ENCODE assay signal across 1 cellular context in genomic region chr3:62378329-62378789, GRCh38.
TF ChIP-seq lines count a peak whose summit lies in the region.

No MANE protein-coding gene starts in this region.

TF ChIP-seq in WTC11, 78 proteins besides CTCF, POLR2A, EP300 and RAD21:
- TF ChIP-seq ATF2 (CRISPR knock-in tag; IDR thresholded peaks at IDR 0.05; ENCODE audit: borderline replicate concordance, low read depth) (no peak), ZNF138 (CRISPR knock-in tag; conservative IDR thresholded peaks at IDR 0.05) (no peak), AFF4 (CRISPR knock-in tag; IDR thresholded peaks at IDR 0.05; ENCODE audit: borderline replicate concordance) (no peak), SMAD4 (CRISPR knock-in tag; IDR thresholded peaks at IDR 0.05) (no peak), FOXP1 (CRISPR knock-in tag; IDR thresholded peaks at IDR 0.05; ENCODE audit: borderline replicate concordance) (no peak), ZNF232 (CRISPR knock-in tag; IDR thresholded peaks at IDR 0.05) (no peak), PREB (CRISPR knock-in tag; IDR thresholded peaks at IDR 0.05; ENCODE audit: borderline replicate concordance) (no peak), GABPB1 (CRISPR knock-in tag; IDR thresholded peaks at IDR 0.05) (no peak), PRDM15 (CRISPR knock-in tag; IDR thresholded peaks at IDR 0.05) (no peak), GRHL2 (CRISPR knock-in tag; IDR thresholded peaks at IDR 0.05; ENCODE audit: insufficient replicate concordance, severe bottlenecking) (no peak)
- TF ChIP-seq, protein P1, sequence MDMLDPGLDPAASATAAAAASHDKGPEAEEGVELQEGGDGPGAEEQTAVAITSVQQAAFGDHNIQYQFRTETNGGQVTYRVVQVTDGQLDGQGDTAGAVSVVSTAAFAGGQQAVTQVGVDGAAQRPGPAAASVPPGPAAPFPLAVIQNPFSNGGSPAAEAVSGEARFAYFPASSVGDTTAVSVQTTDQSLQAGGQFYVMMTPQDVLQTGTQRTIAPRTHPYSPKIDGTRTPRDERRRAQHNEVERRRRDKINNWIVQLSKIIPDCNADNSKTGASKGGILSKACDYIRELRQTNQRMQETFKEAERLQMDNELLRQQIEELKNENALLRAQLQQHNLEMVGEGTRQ (CRISPR knock-in tag; IDR thresholded peaks at IDR 0.05), result no peak
- TF ChIP-seq, protein P2, sequence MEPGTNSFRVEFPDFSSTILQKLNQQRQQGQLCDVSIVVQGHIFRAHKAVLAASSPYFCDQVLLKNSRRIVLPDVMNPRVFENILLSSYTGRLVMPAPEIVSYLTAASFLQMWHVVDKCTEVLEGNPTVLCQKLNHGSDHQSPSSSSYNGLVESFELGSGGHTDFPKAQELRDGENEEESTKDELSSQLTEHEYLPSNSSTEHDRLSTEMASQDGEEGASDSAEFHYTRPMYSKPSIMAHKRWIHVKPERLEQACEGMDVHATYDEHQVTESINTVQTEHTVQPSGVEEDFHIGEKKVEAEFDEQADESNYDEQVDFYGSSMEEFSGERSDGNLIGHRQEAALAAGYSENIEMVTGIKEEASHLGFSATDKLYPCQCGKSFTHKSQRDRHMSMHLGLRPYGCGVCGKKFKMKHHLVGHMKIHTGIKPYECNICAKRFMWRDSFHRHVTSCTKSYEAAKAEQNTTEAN (CRISPR knock-in tag; IDR thresholded peaks at IDR 0.05), result no peak
- TF ChIP-seq, protein P3, sequence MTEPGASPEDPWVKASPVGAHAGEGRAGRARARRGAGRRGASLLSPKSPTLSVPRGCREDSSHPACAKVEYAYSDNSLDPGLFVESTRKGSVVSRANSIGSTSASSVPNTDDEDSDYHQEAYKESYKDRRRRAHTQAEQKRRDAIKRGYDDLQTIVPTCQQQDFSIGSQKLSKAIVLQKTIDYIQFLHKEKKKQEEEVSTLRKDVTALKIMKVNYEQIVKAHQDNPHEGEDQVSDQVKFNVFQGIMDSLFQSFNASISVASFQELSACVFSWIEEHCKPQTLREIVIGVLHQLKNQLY (CRISPR knock-in tag; IDR thresholded peaks at IDR 0.05), result no peak
- TF ChIP-seq, protein P4, sequence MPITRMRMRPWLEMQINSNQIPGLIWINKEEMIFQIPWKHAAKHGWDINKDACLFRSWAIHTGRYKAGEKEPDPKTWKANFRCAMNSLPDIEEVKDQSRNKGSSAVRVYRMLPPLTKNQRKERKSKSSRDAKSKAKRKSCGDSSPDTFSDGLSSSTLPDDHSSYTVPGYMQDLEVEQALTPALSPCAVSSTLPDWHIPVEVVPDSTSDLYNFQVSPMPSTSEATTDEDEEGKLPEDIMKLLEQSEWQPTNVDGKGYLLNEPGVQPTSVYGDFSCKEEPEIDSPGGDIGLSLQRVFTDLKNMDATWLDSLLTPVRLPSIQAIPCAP (CRISPR knock-in tag; IDR thresholded peaks at IDR 0.05), result no peak
